8 cellular contexts compared by ENCODE assay signal in genomic region chr1:203324103-203325003, GRCh38.
DNase-seq lines count a peak whose midpoint lies in the region; ATAC-seq and FAIRE-seq lines count a peak whose summit lies in the region.

No MANE protein-coding gene starts in this region.

- FAIRE-seq in urothelium cell line (lab: Jason Lieb, UNC), result no peak

- ATAC-seq in stimulated activated naive CD8-positive, alpha-beta T cell treated with anti-CD3 and anti-CD28 coated beads, Interleukin-15, Interleukin-2, amounts not matched to agents 100 U/mL and 50 U/mL, for 24 hours, result no peak
- ATAC-seq in memory B cell (ENCODE audit: low read depth) (no peak), GM21717 (IDR thresholded peaks at IDR 0.05; ENCODE audit: unreplicated experiment) (no peak), GM18868 (IDR thresholded peaks at IDR 0.05; ENCODE audit: unreplicated experiment) (no peak)

- no peaks in the 10 kb centered on the region for H3K27me3 Mint-ChIP-seq in stimulated activated naive CD8-positive, alpha-beta T cell treated with anti-CD3 and anti-CD28 coated beads, Interleukin-15, Interleukin-2, amounts not matched to agents 100 ng/mL and 50 ng/mL, for 24 hours
- H3K27me3 Mint-ChIP-seq in memory B cell, result no peaks in the 10 kb centered on the region

- H3K36me3 Mint-ChIP-seq in stimulated activated naive CD8-positive, alpha-beta T cell treated with anti-CD3 and anti-CD28 coated beads, Interleukin-15, Interleukin-2, amounts not matched to agents 100 ng/mL and 50 ng/mL, for 24 hours (ENCODE audit: low read depth), result no peaks in the 10 kb centered on the region
- no peaks in the 10 kb centered on the region for H3K36me3 Mint-ChIP-seq in memory B cell

- H3K4me1 Mint-ChIP-seq in stimulated activated naive CD8-positive, alpha-beta T cell treated with anti-CD3 and anti-CD28 coated beads, Interleukin-15, Interleukin-2, amounts not matched to agents 100 ng/mL and 50 ng/mL, for 24 hours (ENCODE audit: low read depth), result peaks cover 93% of the 10 kb centered on the region
- peaks cover 78% of the 10 kb centered on the region for H3K4me1 Mint-ChIP-seq in memory B cell

- no peaks in the 10 kb centered on the region for H3K9me3 Mint-ChIP-seq in stimulated activated naive CD8-positive, alpha-beta T cell treated with anti-CD3 and anti-CD28 coated beads, Interleukin-15, Interleukin-2, amounts not matched to agents 100 ng/mL and 50 ng/mL, for 24 hours
- H3K9me3 Mint-ChIP-seq in memory B cell, result no peaks in the 10 kb centered on the region

- peak overlapping the region; percentile 71 for H3K27ac Mint-ChIP-seq in stimulated activated naive CD8-positive, alpha-beta T cell treated with anti-CD3 and anti-CD28 coated beads, Interleukin-15, Interleukin-2, amounts not matched to agents 100 ng/mL and 50 ng/mL, for 24 hours
- H3K27ac Mint-ChIP-seq in memory B cell, result peak overlapping the region; percentile 98

- H3K4me3 Mint-ChIP-seq in stimulated activated naive CD8-positive, alpha-beta T cell treated with anti-CD3 and anti-CD28 coated beads, Interleukin-15, Interleukin-2, amounts not matched to agents 100 ng/mL and 50 ng/mL, for 24 hours, result peak overlapping the region; percentile 62
- H3K4me3 Mint-ChIP-seq in memory B cell, result peak overlapping the region; percentile 87

- no peak for DNase-seq in stimulated activated naive CD8-positive, alpha-beta T cell treated with anti-CD3 and anti-CD28 coated beads, Interleukin-15, Interleukin-2, amounts not matched to agents 100 U/mL and 50 U/mL, for 24 hours
- peak; percentile 55 for DNase-seq in activated naive CD4-positive, alpha-beta T cell treated with Interleukin-2 at 50 U/mL for 16 hours
- DNase-seq in memory B cell (ENCODE audit: low spot score in 2 of 2), result no peak
- DNase-seq in urothelium cell line (ENCODE audit: low spot score), result no peak
- DNase-seq in NCI-H82 (lab: John Stamatoyannopoulos, UW), result no peak
